ENCODE assay signal across 1 cellular context in genomic region chr7:20240080-20240926, GRCh38.
A peak's percentile ranks its signal among the peaks of the same experiment; 100 is the strongest.
TF ChIP-seq lines count a peak whose summit lies in the region.

No MANE protein-coding gene starts in this region.

TF ChIP-seq in GM12878, 131 proteins besides CTCF, POLR2A, EP300 and RAD21 (continues in another document):
- no peak for TF ChIP-seq CEBPZ (IDR thresholded peaks at IDR 0.05; ENCODE audit: low read depth, low read length)
- TF ChIP-seq SRF (IDR thresholded peaks at IDR 0.05; ENCODE audit: low read depth in 2 of 2, low read length in 2 of 2) = no peak
- TF ChIP-seq KLF5 (IDR thresholded peaks at IDR 0.05; ENCODE audit: partially characterized antibody) = peak; percentile 46
- TF ChIP-seq CEBPB (IDR thresholded peaks at IDR 0.05; ENCODE audit: borderline replicate concordance in 1 of 2, low read depth in 2 of 2, low read length in 2 of 2) = peak in 1 of 2 experiments; percentile 83; a peak in 1 of 4 replicates
- TF ChIP-seq BCL3 (IDR thresholded peaks at IDR 0.05; ENCODE audit: borderline replicate concordance, insufficient read depth, low read depth, low read length, poor library complexity, severe bottlenecking) = peak; percentile 75
- peak; percentile 55 for TF ChIP-seq POLR2AphosphoS5 (IDR thresholded peaks at IDR 0.05; ENCODE audit: low read length)
- TF ChIP-seq TBL1XR1 (IDR thresholded peaks at IDR 0.05; ENCODE audit: low read depth, low read length) = no peak; the same call in none of the 2 replicates
- peak; percentile 31; the same call in 1 of the 2 replicates for TF ChIP-seq ZBED1 (IDR thresholded peaks at IDR 0.05; ENCODE audit: borderline replicate concordance)
- TF ChIP-seq CBX3 (IDR thresholded peaks at IDR 0.05; ENCODE audit: borderline replicate concordance, low read depth) = no peak
- peak; percentile 90 for TF ChIP-seq PAX5 (IDR thresholded peaks at IDR 0.05; ENCODE audit: borderline replicate concordance, low read depth, low read length)
- TF ChIP-seq PKNOX1 (IDR thresholded peaks at IDR 0.05) = peak; percentile 33; the same call in 1 of the 2 replicates
- TF ChIP-seq YY1 (IDR thresholded peaks at IDR 0.05; ENCODE audit: low read depth, low read length) = peak; percentile 64
- no peak for TF ChIP-seq PRDM15 (CRISPR knock-in tag; IDR thresholded peaks at IDR 0.05)
- TF ChIP-seq MEF2A (IDR thresholded peaks at IDR 0.05; ENCODE audit: insufficient read depth, low read depth, low read length) = peak; percentile 55; the same call in 1 of the 2 replicates
- TF ChIP-seq ZZZ3 (IDR thresholded peaks at IDR 0.05; ENCODE audit: control insufficient read depth, insufficient read length, low read depth) = no peak
- TF ChIP-seq TCF7 (IDR thresholded peaks at IDR 0.05; ENCODE audit: borderline replicate concordance) = no peak
- TF ChIP-seq SIX5 (IDR thresholded peaks at IDR 0.05; ENCODE audit: low read depth, low read length, severe bottlenecking) = no peak
- no peak for TF ChIP-seq FOXK2 (IDR thresholded peaks at IDR 0.05)
- peak; percentile 73 for TF ChIP-seq CREM (IDR thresholded peaks at IDR 0.05; ENCODE audit: low read depth)
- TF ChIP-seq ATF3 (IDR thresholded peaks at IDR 0.05; ENCODE audit: borderline replicate concordance, extremely low read depth, low read depth, low read length) = no peak
- peak; percentile 78 for TF ChIP-seq MEF2B (IDR thresholded peaks at IDR 0.05; ENCODE audit: partially characterized antibody, poor library complexity, severe bottlenecking)
- TF ChIP-seq EZH2 (IDR thresholded peaks at IDR 0.05; ENCODE audit: borderline replicate concordance, control insufficient read depth, low read depth, low read length) = no peak
- 0 out of 2 replicates have a peak, but pooled peaks have one; percentile 24 for TF ChIP-seq MXI1 (IDR thresholded peaks at IDR 0.05; ENCODE audit: low read depth, low read length)
- TF ChIP-seq ZNF622 (IDR thresholded peaks at IDR 0.05) = no peak
- no peak for TF ChIP-seq NKRF (conservative IDR thresholded peaks at IDR 0.05)
- TF ChIP-seq ZNF687 (IDR thresholded peaks at IDR 0.05) = peak; percentile 90
- TF ChIP-seq BCL11A (IDR thresholded peaks at IDR 0.05; ENCODE audit: low read depth, low read length) = peak; percentile 100
- no peak for TF ChIP-seq WRNIP1 (IDR thresholded peaks at IDR 0.05; ENCODE audit: borderline replicate concordance, low read depth, low read length)
- no peak for TF ChIP-seq CUX1 (IDR thresholded peaks at IDR 0.05; ENCODE audit: insufficient replicate concordance, low read depth, low read length)
- TF ChIP-seq HSF1 (IDR thresholded peaks at IDR 0.05; ENCODE audit: low read depth, low read length) = no peak
